11 cellular contexts compared by ENCODE assay signal in the genomic region with DNA sequence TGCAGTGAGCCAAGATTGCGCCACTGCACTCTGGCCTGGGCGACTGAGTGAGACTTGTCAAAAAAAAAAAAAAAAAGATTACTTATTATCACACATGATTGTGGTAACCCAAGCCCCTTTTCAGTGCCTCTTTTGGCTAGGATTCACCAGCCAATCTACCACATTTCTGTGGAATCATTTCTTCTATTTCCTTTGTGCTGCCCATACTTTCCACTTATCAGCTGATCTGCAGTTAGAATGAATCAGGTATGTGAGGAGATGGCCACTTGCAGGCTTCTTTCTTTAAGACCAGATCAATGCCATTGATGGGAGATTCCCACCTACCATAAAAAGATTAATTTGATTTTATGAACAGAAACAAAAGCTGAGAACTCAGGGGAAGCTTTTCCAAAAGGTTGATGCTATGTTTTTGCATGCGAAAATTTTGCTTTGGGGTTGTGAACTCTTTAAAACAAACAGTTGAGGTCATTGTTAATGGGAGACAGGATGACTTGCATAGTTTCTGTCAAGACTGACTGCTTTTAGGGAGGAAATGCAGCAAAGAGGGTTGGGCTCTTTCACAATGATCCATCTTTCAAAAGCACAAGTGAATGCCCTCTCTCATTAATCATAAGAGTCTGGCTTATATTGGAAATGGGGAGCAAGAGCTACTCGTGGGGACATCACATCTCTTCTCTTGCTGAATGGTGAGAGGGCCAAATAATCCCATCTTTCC.
DNase-seq lines count a peak whose midpoint lies in the region; ATAC-seq and TF ChIP-seq lines count a peak whose summit lies in the region.
"Had no signal": no experiment of that assay in that cellular context is flagged by ENCODE, and none has a peak within 500 bp of the region (broad histone marks: within the 10 kb centered on the region; RNA-seq: fewer than 3 reads in every experiment).

No MANE protein-coding gene starts in this region.

- H3K27ac Mint-ChIP-seq in CD14-positive monocyte, result peak overlapping the region in 1 of 7 donors; percentile 78

- H2AFZ ChIP-seq in smooth muscle cell (ENCODE audit: low read depth), result no peak overlapping the region

- DNase-seq in GM03348 (ENCODE audit: low spot score) (peak; percentile 43), amniotic stem cell (lab: John Stamatoyannopoulos, UW) (peak; percentile 27), fibroblast of mammary gland (ENCODE audit: low read depth) (peak; percentile 21), CD14-positive monocyte (ENCODE audit: low spot score) (no peak), smooth muscle cell (lab: John Stamatoyannopoulos, UW; ENCODE audit: unreplicated experiment) (no peak)
- DNase-seq: activated T-cell treated with anti-CD3 and anti-CD28 coated beads, Interleukin-2, amount 50 U/mL, for 48 hours; effector memory CD4-positive, alpha-beta T cell; hypothalamus; NCI-H2107 had no signal

- H3F3A ChIP-seq in smooth muscle cell (ENCODE audit: low read depth), result no peaks in the 10 kb centered on the region

- 82% methylated on average over 4 of the region's 4 CpGs for WGBS in smooth muscle cell (ENCODE audit: low lambda C conversion rate)

- H3K27me3 Mint-ChIP-seq in CD14-positive monocyte (ENCODE audit: low read depth in 3 of 3), result peaks cover 0 to 6% (median 0%) of the 10 kb centered on the region in 3 donors

- H3K4me3 ChIP-seq in fibroblast of mammary gland (ENCODE audit: control insufficient read depth, low read depth, low read length) (no peak overlapping the region), skeletal muscle satellite cell (ENCODE audit: low read length) (no peak overlapping the region), smooth muscle cell (no peak overlapping the region)

- H3K4me1 ChIP-seq in skeletal muscle satellite cell (ENCODE audit: control insufficient read depth, insufficient read depth, low read length), result peaks cover 8% of the 10 kb centered on the region
- no peaks in the 10 kb centered on the region for H3K4me1 ChIP-seq in smooth muscle cell (ENCODE audit: low read depth)

- H3K27me3 ChIP-seq in skeletal muscle satellite cell (ENCODE audit: control insufficient read depth, insufficient read depth, low read length) (no peaks in the 10 kb centered on the region), smooth muscle cell (ENCODE audit: low read depth) (no peaks in the 10 kb centered on the region)

- no peak for ATAC-seq in HG03469 (IDR thresholded peaks at IDR 0.05; ENCODE audit: unreplicated experiment)

- H3K27ac ChIP-seq in smooth muscle cell (ENCODE audit: low read depth), result no peak overlapping the region

- no peaks in the 10 kb centered on the region for H3K36me3 Mint-ChIP-seq in CD14-positive monocyte

- no peaks in the 10 kb centered on the region for H3K79me2 ChIP-seq in smooth muscle cell (ENCODE audit: low read depth)

- intact Hi-C loops in CD14-positive monocyte (cut with micrococcal nuclease), result no loop called here

- H3K4me2 ChIP-seq in skeletal muscle satellite cell (ENCODE audit: low read length) (peak overlapping the region; percentile 41), smooth muscle cell (no peak overlapping the region)

- H3K4me1 Mint-ChIP-seq in CD14-positive monocyte, result no peaks in the 10 kb centered on the region

- H4K20me1 ChIP-seq in smooth muscle cell (ENCODE audit: low read depth), result peaks cover 14% of the 10 kb centered on the region

- H3K4me3 Mint-ChIP-seq in CD14-positive monocyte, result no peak overlapping the region

- H3K9ac ChIP-seq in skeletal muscle satellite cell (ENCODE audit: low read depth, low read length) (no peak overlapping the region), smooth muscle cell (ENCODE audit: low read depth) (no peak overlapping the region)

- no peak for TF ChIP-seq CTCF in fibroblast of mammary gland (conservative IDR thresholded peaks at IDR 0.05; ENCODE audit: control insufficient read depth, insufficient read depth, low read depth, low read length)
- no peak for TF ChIP-seq CTCF in CD14-positive monocyte (IDR thresholded peaks at IDR 0.05)
- TF ChIP-seq CTCF in smooth muscle cell (IDR thresholded peaks at IDR 0.05; ENCODE audit: borderline replicate concordance, insufficient read depth, poor library complexity, severe bottlenecking), result no peak

- H3K9me3 Mint-ChIP-seq in CD14-positive monocyte, result peaks cover 0 to 5% (median 2%) of the 10 kb centered on the region in 7 donors

- H3K9me3 ChIP-seq in skeletal muscle satellite cell (replicated peaks; ENCODE audit: low read length) (no peaks in the 10 kb centered on the region), smooth muscle cell (replicated peaks; ENCODE audit: low read depth) (no peaks in the 10 kb centered on the region)

- H3K36me3 ChIP-seq in skeletal muscle satellite cell (ENCODE audit: insufficient read depth, low read length) (no peaks in the 10 kb centered on the region), smooth muscle cell (ENCODE audit: low read depth) (no peaks in the 10 kb centered on the region)

Comparison
In these comparisons a context has a peak if more than half of its experiments do, and no peak if none do; other contexts are left out.
1. DNase-seq: peak in GM03348 (single experiment), amniotic stem cell (single experiment) and fibroblast of mammary gland (single experiment); none in CD14-positive monocyte (single experiment) and smooth muscle cell (single experiment).